In genomic region chr4:141534985-141535384, GRCh38 we compare ENCODE assay signal across 1 cellular context.
TF ChIP-seq lines count a peak whose summit lies in the region.

No MANE protein-coding gene starts in this region.

TF ChIP-seq in IMR-90, 13 proteins besides CTCF, POLR2A, EP300 and RAD21 (continued from another document):
- TF ChIP-seq ELK1 (IDR thresholded peaks at IDR 0.05; ENCODE audit: borderline replicate concordance, low read depth, low read length) (no peak), NFE2L2 (IDR thresholded peaks at IDR 0.05; ENCODE audit: low read depth, low read length) (no peak), MXI1 (IDR thresholded peaks at IDR 0.05; ENCODE audit: borderline replicate concordance, low read depth, low read length) (no peak), SMC3 (IDR thresholded peaks at IDR 0.05; ENCODE audit: low read depth, low read length) (no peak)
